ENCODE assay signal across 7 cellular contexts in the genomic region with DNA sequence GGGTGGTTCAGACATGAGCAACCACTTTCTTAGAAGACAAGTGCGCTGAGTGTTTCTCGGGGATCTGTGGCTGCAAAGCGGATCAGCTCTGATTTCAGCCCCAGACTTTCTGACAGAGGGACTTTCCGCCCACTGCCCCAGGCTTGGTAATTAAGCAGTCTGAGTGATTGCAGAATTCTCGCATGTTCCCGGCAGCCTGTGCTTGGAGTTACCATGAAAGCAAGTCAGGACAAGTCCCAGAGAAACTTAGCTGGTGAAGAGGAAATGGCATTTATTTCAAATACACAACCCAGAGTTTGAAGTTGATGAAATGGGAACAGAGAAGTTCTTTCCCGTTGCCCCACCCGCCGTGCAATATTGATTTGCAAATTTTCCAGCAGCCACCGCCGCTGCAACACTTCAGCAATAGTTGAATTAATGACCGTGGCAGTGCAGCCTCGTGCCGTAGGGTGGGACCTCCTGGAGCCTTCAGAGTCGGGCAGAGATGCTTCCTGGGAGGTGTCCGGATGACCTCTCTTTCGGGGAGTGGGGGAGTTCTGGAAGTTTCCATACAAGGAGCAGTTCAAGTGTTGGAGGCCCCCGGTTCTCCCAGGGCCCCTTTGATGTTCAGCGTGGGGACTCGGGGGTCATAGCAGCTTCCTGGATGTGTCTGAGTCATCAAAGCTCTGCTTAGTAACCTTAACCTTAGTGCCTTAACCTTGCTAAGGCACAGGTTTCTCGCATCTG.
A peak's percentile ranks its signal among the peaks of the same experiment; 100 is the strongest.
DNase-seq lines count a peak whose midpoint lies in the region; ATAC-seq and TF ChIP-seq lines count a peak whose summit lies in the region.

No MANE protein-coding gene starts in this region.

- no peak overlapping the region for H3K4me3 ChIP-seq in retinal pigment epithelial cell (ENCODE audit: low read length)

- TF ChIP-seq CTCF in retinal pigment epithelial cell (conservative IDR thresholded peaks at IDR 0.05; ENCODE audit: low read depth, low read length), result no peak

- peak; percentile 23 for DNase-seq in NCI-H526 treated with DMSO at 0.1 percent for 48 hours (lab: John Stamatoyannopoulos, UW)
- peak; percentile 64 for DNase-seq in fibroblast of peridontal ligament (ENCODE audit: extremely low read depth)
- peak; percentile 54 for DNase-seq in retinal pigment epithelial cell (ENCODE audit: low read depth)
- no peak for DNase-seq in NCI-H1436 treated with DMSO at 0.1 percent for 48 hours (lab: John Stamatoyannopoulos, UW)
- DNase-seq in NCI-H1092 treated with DMSO at 0.1 percent for 48 hours (lab: John Stamatoyannopoulos, UW), result no peak
- DNase-seq in NCI-H1930 (lab: John Stamatoyannopoulos, UW), result no peak

- ATAC-seq in GM18867 (IDR thresholded peaks at IDR 0.05; ENCODE audit: unreplicated experiment), result peak; percentile 47

Comparison
In these comparisons a context has a peak if more than half of its experiments do, and no peak if none do; other contexts are left out.
1. DNase-seq: peak in NCI-H526 treated with DMSO at 0.1 percent for 48 hours (single experiment), fibroblast of peridontal ligament (single experiment) and retinal pigment epithelial cell (single experiment); none in NCI-H1436 treated with DMSO at 0.1 percent for 48 hours (single experiment), NCI-H1092 treated with DMSO at 0.1 percent for 48 hours (single experiment) and NCI-H1930 (0 of 2).